13 cellular contexts compared by ENCODE assay signal in genomic region chr6:4607793-4608192, GRCh38.
A peak's percentile ranks its signal among the peaks of the same experiment; 100 is the strongest.
DNase-seq lines count a peak whose midpoint lies in the region; ATAC-seq and TF ChIP-seq lines count a peak whose summit lies in the region.
"Had no signal": no experiment of that assay in that cellular context is flagged by ENCODE, and none has a peak within 500 bp of the region (broad histone marks: within the 10 kb centered on the region; RNA-seq: fewer than 3 reads in every experiment).

No MANE protein-coding gene starts in this region.

- H3K4me3 Mint-ChIP-seq in HFFc6: peak overlapping the region; percentile 66
- H3K4me3 Mint-ChIP-seq: activated naive CD4-positive, alpha-beta T cell treated with anti-CD3 and anti-CD28 coated beads for 36 hours; CD4-positive, CD25-positive, alpha-beta regulatory T cell had no signal

- no peak for TF ChIP-seq CTCF in HFFc6 (IDR thresholded peaks at IDR 0.05)

- no peaks in the 10 kb centered on the region for H3K36me3 ChIP-seq in subcutaneous abdominal adipose tissue (ENCODE audit: control insufficient read depth in 5 of 5, insufficient read depth in 5 of 5, low read length in 5 of 5)

- H3K36me3 Mint-ChIP-seq in HFFc6 (ENCODE audit: low read depth): no peaks in the 10 kb centered on the region
- H3K36me3 Mint-ChIP-seq: CD4-positive, CD25-positive, alpha-beta regulatory T cell had no signal

- H3K4me1 ChIP-seq in subcutaneous abdominal adipose tissue (ENCODE audit: control insufficient read depth in 5 of 5, insufficient read depth in 5 of 5, low read length in 5 of 5): peaks cover 15 to 56% (median 46%) of the 10 kb centered on the region in 5 donors

- H3K4me3 ChIP-seq in subcutaneous abdominal adipose tissue (ENCODE audit: low read depth in 1 of 5, low read length in 5 of 5): no peak overlapping the region

- no peaks in the 10 kb centered on the region; the same call in 1 of the 2 replicates for H3K27me3 Mint-ChIP-seq in HFFc6 (ENCODE audit: insufficient read depth)
- H3K27me3 Mint-ChIP-seq: CD4-positive, CD25-positive, alpha-beta regulatory T cell had no signal

- H3K27ac ChIP-seq in angular gyrus (ENCODE audit: low read depth, low read length) (peak overlapping the region; percentile 78), subcutaneous abdominal adipose tissue (ENCODE audit: low read depth, low read length) (peak overlapping the region; percentile 47)

- H3K9me3 ChIP-seq in subcutaneous abdominal adipose tissue (ENCODE audit: control insufficient read depth in 5 of 5, low read length in 5 of 5): no peaks in the 10 kb centered on the region

- H3K4me1 Mint-ChIP-seq in HFFc6 (ENCODE audit: low read depth): peaks cover 76% of the 10 kb centered on the region
- H3K4me1 Mint-ChIP-seq: CD4-positive, CD25-positive, alpha-beta regulatory T cell had no signal

- H3K9ac ChIP-seq in subcutaneous abdominal adipose tissue (ENCODE audit: low read length in 5 of 5): peak overlapping the region in 1 of 5 donors; percentile 12

- peak overlapping the region; percentile 50; the same call in 1 of the 2 replicates for H3K27ac Mint-ChIP-seq in HFFc6
- H3K27ac Mint-ChIP-seq: activated naive CD4-positive, alpha-beta T cell treated with anti-CD3 and anti-CD28 coated beads for 36 hours; CD4-positive, CD25-positive, alpha-beta regulatory T cell had no signal

- no peak for ATAC-seq in HG02759 (IDR thresholded peaks at IDR 0.05; ENCODE audit: unreplicated experiment)

- no peaks in the 10 kb centered on the region for H3K27me3 ChIP-seq in subcutaneous abdominal adipose tissue (ENCODE audit: control insufficient read depth in 5 of 5, insufficient read depth in 4 of 5, low read length in 5 of 5)

- H3K9me3 Mint-ChIP-seq in HFFc6: no peaks in the 10 kb centered on the region
- H3K9me3 Mint-ChIP-seq: activated naive CD4-positive, alpha-beta T cell treated with anti-CD3 and anti-CD28 coated beads for 36 hours had no signal

- DNase-seq in HFFc6 (no peak), medulla oblongata (ENCODE audit: extremely low spot score) (peak; percentile 42), AG08396 (ENCODE audit: low spot score) (no peak), HK-2 (ENCODE audit: unreplicated experiment) (no peak), HuH-7 (ENCODE audit: low spot score) (no peak)
- DNase-seq: activated naive CD4-positive, alpha-beta T cell treated with anti-CD3 and anti-CD28 coated beads for 36 hours; CD4-positive, CD25-positive, alpha-beta regulatory T cell; KG1; NCI-H1436 treated with DMSO at 0.1 percent for 48 hours; stimulated activated CD4-positive, alpha-beta T cell treated with anti-CD3 and anti-CD28 coated beads, Interleukin-2, amount 100 ng/mL, for 24 hours had no signal
